ENCODE assay signal across 9 cellular contexts in genomic region chr2:234446404-234447076, GRCh38. TPM values are rescaled to one million over a fixed set of nuclear protein-coding genes. Genes with fewer than 3 reads are reported as not detected.
A peak's percentile ranks its signal among the peaks of the same experiment; 100 is the strongest.
DNase-seq lines count a peak whose midpoint lies in the region; ATAC-seq and TF ChIP-seq lines count a peak whose summit lies in the region.
"Had no signal": no experiment of that assay in that cellular context is flagged by ENCODE, and none has a peak within 500 bp of the region (broad histone marks: within the 10 kb centered on the region; RNA-seq: fewer than 3 reads in every experiment).

No MANE protein-coding gene starts in this region.

- peak; percentile 84 for DNase-seq in NK-92 treated with Interleukin-12 subunit alpha and Interleukin-12 subunit beta, amount 100 ng/mL, for 24 hours (lab: John Stamatoyannopoulos, UW)
- no peak for DNase-seq in NK-92 (lab: John Stamatoyannopoulos, UW; ENCODE audit: unreplicated experiment)
- peak; percentile 54 to 61 for DNase-seq in activated CD8-positive, alpha-beta memory T cell treated with anti-CD3 and anti-CD28 coated beads for 4 hours (ENCODE audit: low read depth in 2 of 2)
- DNase-seq in stimulated activated CD4-positive, alpha-beta T cell treated with anti-CD3 and anti-CD28 coated beads, Interleukin-12 subunit alpha, Interleukin-12 subunit beta, amount 100 ng/mL, for 4 hours: peak; percentile 51
- no peak for DNase-seq in hepatic stellate cell (ENCODE audit: low spot score)
- DNase-seq in SW480 (ENCODE audit: low spot score): no peak

- H3K4me3 ChIP-seq in gastroesophageal sphincter: no peak overlapping the region

- no peak for TF ChIP-seq CTCF in gastroesophageal sphincter (IDR thresholded peaks at IDR 0.05)

- no peaks in the 10 kb centered on the region for H3K27me3 ChIP-seq in gastroesophageal sphincter

- peaks cover 0 to 28% (median 0%) of the 10 kb centered on the region in 3 donors for H3K4me1 ChIP-seq in gastroesophageal sphincter

- H3K9me3 ChIP-seq in gastroesophageal sphincter: no peaks in the 10 kb centered on the region

- H3K27ac ChIP-seq in gastroesophageal sphincter: peak overlapping the region in 3 of 4 donors; percentile 51 to 68 (median 59)
- H3K27ac ChIP-seq: 22Rv1 had no signal

- no peaks in the 10 kb centered on the region for H3K36me3 ChIP-seq in gastroesophageal sphincter

- WGBS in gastroesophageal sphincter (ENCODE audit: low coverage in 1 of 2), 2 donors: 73 to 87% methylated on average over 4 to 10 of the region's 18 CpGs

- ATAC-seq in HG03558 (IDR thresholded peaks at IDR 0.05; ENCODE audit: extremely low read depth, unreplicated experiment) (peak; percentile 89), gastroesophageal sphincter (peak; percentile 84)

- TF ChIP-seq POLR2A in gastroesophageal sphincter (IDR thresholded peaks at IDR 0.05): peak in 1 of 2 donors; percentile 12

- TF ChIP-seq EP300 in gastroesophageal sphincter (IDR thresholded peaks at IDR 0.05): no peak

RNA-seq across cellular contexts. Expression of gene ARL4C, which starts 50.3 kb away (rescaled TPM):
- total RNA-seq in gastroesophageal sphincter: 10 to 100 TPM in 1 of 4 donors, 1 to 10 TPM in 3; 3.7 to 12.7 (median 7.2) TPM

Comparison
In these comparisons a context has a peak if more than half of its experiments do, and no peak if none do; other contexts are left out.
1. DNase-seq: peak in NK-92 treated with Interleukin-12 subunit alpha and Interleukin-12 subunit beta, amount 100 ng/mL, for 24 hours (single experiment), activated CD8-positive, alpha-beta memory T cell treated with anti-CD3 and anti-CD28 coated beads for 4 hours (2 of 2) and stimulated activated CD4-positive, alpha-beta T cell treated with anti-CD3 and anti-CD28 coated beads, Interleukin-12 subunit alpha, Interleukin-12 subunit beta, amount 100 ng/mL, for 4 hours (single experiment); none in NK-92 (single experiment), hepatic stellate cell (single experiment) and SW480 (single experiment).